In genomic region chr11:129457321-129457720, GRCh38 we compare ENCODE assay signal across 18 cellular contexts.
DNase-seq lines count a peak whose midpoint lies in the region; ATAC-seq, FAIRE-seq and TF ChIP-seq lines count a peak whose summit lies in the region.
"Had no signal": no experiment of that assay in that cellular context is flagged by ENCODE, and none has a peak within 500 bp of the region (broad histone marks: within the 10 kb centered on the region; RNA-seq: fewer than 3 reads in every experiment).

No MANE protein-coding gene starts in this region.

- H3K4me3 ChIP-seq in esophagus squamous epithelium (no peak overlapping the region), prostate gland (no peak overlapping the region)
- H3K4me3 ChIP-seq in naive thymus-derived CD4-positive, alpha-beta T cell (ENCODE audit: low read length): no peak overlapping the region
- no peak overlapping the region for H3K4me3 ChIP-seq in CD8-positive, alpha-beta memory T cell (ENCODE audit: low read length)
- H3K4me3 ChIP-seq: adrenal gland had no signal

- ATAC-seq in naive thymus-derived CD4-positive, alpha-beta T cell: no peak
- no peak for ATAC-seq in GM18909 (IDR thresholded peaks at IDR 0.05; ENCODE audit: poor library complexity, unreplicated experiment)
- ATAC-seq: activated T-cell treated with anti-CD3 and anti-CD28 coated beads, Interleukin-2, amount 50 U/mL, for 72 hours; HCT116 had no signal

- H3K27me3 ChIP-seq in esophagus squamous epithelium: no peaks in the 10 kb centered on the region
- no peaks in the 10 kb centered on the region for H3K27me3 ChIP-seq in prostate gland (replicated peaks; ENCODE audit: insufficient read depth)
- no peaks in the 10 kb centered on the region for H3K27me3 ChIP-seq in naive thymus-derived CD4-positive, alpha-beta T cell (ENCODE audit: control insufficient read depth in 2 of 2, insufficient read depth in 2 of 2, low read length in 2 of 2)
- no peaks in the 10 kb centered on the region for H3K27me3 ChIP-seq in CD8-positive, alpha-beta memory T cell (ENCODE audit: insufficient read depth, low read length, poor library complexity, severe bottlenecking)
- H3K27me3 ChIP-seq: adrenal gland, BE2C had no signal

- FAIRE-seq in GM12892 (lab: Jason Lieb, UNC): peak; percentile 9

- peaks cover 0 to 4% (median 0%) of the 10 kb centered on the region in 11 donors for H3K9me3 Mint-ChIP-seq in naive thymus-derived CD4-positive, alpha-beta T cell
- H3K9me3 Mint-ChIP-seq in CD8-positive, alpha-beta memory T cell: peaks cover 0 to 2% (median 0%) of the 10 kb centered on the region in 5 donors

- H3K36me3 ChIP-seq in esophagus squamous epithelium (peaks cover 0 to 21% (median 0%) of the 10 kb centered on the region in 3 donors), prostate gland (no peaks in the 10 kb centered on the region)
- H3K36me3 ChIP-seq in naive thymus-derived CD4-positive, alpha-beta T cell (ENCODE audit: control insufficient read depth in 2 of 3, insufficient read depth in 3 of 3, low read length in 3 of 3): no peaks in the 10 kb centered on the region
- no peaks in the 10 kb centered on the region for H3K36me3 ChIP-seq in CD8-positive, alpha-beta memory T cell (ENCODE audit: insufficient read depth, low read length)
- H3K36me3 ChIP-seq: adrenal gland, BE2C had no signal

- H3K36me3 Mint-ChIP-seq in naive thymus-derived CD4-positive, alpha-beta T cell: no peaks in the 10 kb centered on the region
- no peaks in the 10 kb centered on the region for H3K36me3 Mint-ChIP-seq in CD8-positive, alpha-beta memory T cell
- H3K36me3 Mint-ChIP-seq: immature natural killer cell had no signal

- intact Hi-C loops in esophagus squamous epithelium (cut with DNase I): no loop called here
- intact Hi-C loops in prostate gland (cut with DNase I): no loop called here
- intact Hi-C loops in naive thymus-derived CD4-positive, alpha-beta T cell (cut with micrococcal nuclease): no loop called here

- POLR2A ChIA-PET in naive thymus-derived CD4-positive, alpha-beta T cell (lab: Charles Lee): no interaction called here
- POLR2A ChIA-PET in CD8-positive, alpha-beta memory T cell (lab: Charles Lee): no interaction called here

- no peak for TF ChIP-seq POLR2A in GM12892 (IDR thresholded peaks at IDR 0.05; ENCODE audit: low read depth, low read length)
- TF ChIP-seq POLR2A in esophagus squamous epithelium (IDR thresholded peaks at IDR 0.05): no peak
- no peak for TF ChIP-seq POLR2A in prostate gland (IDR thresholded peaks at IDR 0.05)

- H3K27ac Mint-ChIP-seq in naive thymus-derived CD4-positive, alpha-beta T cell: no peak overlapping the region
- no peak overlapping the region for H3K27ac Mint-ChIP-seq in CD8-positive, alpha-beta memory T cell
- H3K27ac Mint-ChIP-seq: activated T-cell treated with anti-CD3 and anti-CD28 coated beads, Interleukin-2, amount 50 U/mL, for 72 hours; immature natural killer cell had no signal

- CTCF ChIA-PET in naive thymus-derived CD4-positive, alpha-beta T cell (lab: Charles Lee): no interaction called here
- CTCF ChIA-PET in CD8-positive, alpha-beta memory T cell (lab: Charles Lee): no interaction called here

- 50 to 56% methylated on average over 5 to 6 of the region's 6 CpGs for WGBS in esophagus squamous epithelium, 2 donors
- 21% methylated on average over 6 of the region's 6 CpGs for WGBS in prostate gland

- no peak for TF ChIP-seq CTCF in esophagus squamous epithelium (IDR thresholded peaks at IDR 0.05)
- no peak for TF ChIP-seq CTCF in prostate gland (IDR thresholded peaks at IDR 0.05)

- DNase-seq in GM12892 (ENCODE audit: insufficient read length): no peak
- peak; percentile 69 for DNase-seq in NCI-H510A (lab: John Stamatoyannopoulos, UW)
- no peak for DNase-seq in esophagus squamous epithelium (lab: John Stamatoyannopoulos, UW)
- peak; percentile 69 for DNase-seq in prostate gland (ENCODE audit: low spot score)
- no peak for DNase-seq in naive thymus-derived CD4-positive, alpha-beta T cell
- DNase-seq in GM19238 (ENCODE audit: insufficient read length, low spot score): no peak
- DNase-seq in CD8-positive, alpha-beta memory T cell: no peak
- DNase-seq: activated CD4-positive, alpha-beta T cell treated with anti-CD3 and anti-CD28 coated beads, Interleukin-2, amount 50 U/mL, for 4 hours; activated T-cell treated with anti-CD3 and anti-CD28 coated beads, Interleukin-2, amount 50 U/mL, for 72 hours; adrenal gland; BE2C; DND-41; immature natural killer cell; NCI-H146; stimulated activated CD4-positive, alpha-beta T cell treated with anti-CD3 and anti-CD28 coated beads, Interleukin-12 subunit alpha, Interleukin-12 subunit beta, amount 100 ng/mL, for 4 hours had no signal

- peak overlapping the region; percentile 52 to 79 (median 62) for H3K27ac ChIP-seq in esophagus squamous epithelium
- H3K27ac ChIP-seq in prostate gland: peak overlapping the region in 1 of 2 donors; percentile 43
- H3K27ac ChIP-seq in naive thymus-derived CD4-positive, alpha-beta T cell (ENCODE audit: low read depth, low read length): no peak overlapping the region
- H3K27ac ChIP-seq in CD8-positive, alpha-beta memory T cell (ENCODE audit: low read depth, low read length): no peak overlapping the region
- H3K27ac ChIP-seq: adrenal gland, parathyroid adenoma had no signal

- H3K4me3 Mint-ChIP-seq in naive thymus-derived CD4-positive, alpha-beta T cell: no peak overlapping the region
- no peak overlapping the region for H3K4me3 Mint-ChIP-seq in CD8-positive, alpha-beta memory T cell
- H3K4me3 Mint-ChIP-seq: activated T-cell treated with anti-CD3 and anti-CD28 coated beads, Interleukin-2, amount 50 U/mL, for 72 hours; immature natural killer cell had no signal

- H3K27me3 Mint-ChIP-seq in naive thymus-derived CD4-positive, alpha-beta T cell: peaks cover 0 to 37% (median 9%) of the 10 kb centered on the region in 5 donors
- H3K27me3 Mint-ChIP-seq in CD8-positive, alpha-beta memory T cell: peaks cover 1 to 5% of the 10 kb centered on the region in 2 donors

- no peaks in the 10 kb centered on the region for H3K4me1 Mint-ChIP-seq in naive thymus-derived CD4-positive, alpha-beta T cell
- no peaks in the 10 kb centered on the region for H3K4me1 Mint-ChIP-seq in CD8-positive, alpha-beta memory T cell

- H3K4me1 ChIP-seq in esophagus squamous epithelium (peaks cover 6 to 65% (median 21%) of the 10 kb centered on the region in 3 donors), prostate gland (replicated peaks) (peaks cover 16% of the 10 kb centered on the region)
- H3K4me1 ChIP-seq in naive thymus-derived CD4-positive, alpha-beta T cell (ENCODE audit: control insufficient read depth in 2 of 2, insufficient read depth in 2 of 2, low read length in 2 of 2): no peaks in the 10 kb centered on the region
- no peaks in the 10 kb centered on the region for H3K4me1 ChIP-seq in CD8-positive, alpha-beta memory T cell (ENCODE audit: insufficient read depth, low read length)
- H3K4me1 ChIP-seq: adrenal gland, BE2C, parathyroid adenoma had no signal

- no peaks in the 10 kb centered on the region for H3K9me3 ChIP-seq in esophagus squamous epithelium
- no peaks in the 10 kb centered on the region for H3K9me3 ChIP-seq in prostate gland
- no peaks in the 10 kb centered on the region for H3K9me3 ChIP-seq in naive thymus-derived CD4-positive, alpha-beta T cell (ENCODE audit: control insufficient read depth in 2 of 3, low read length in 3 of 3)
- no peaks in the 10 kb centered on the region for H3K9me3 ChIP-seq in CD8-positive, alpha-beta memory T cell (ENCODE audit: low read length)
- H3K9me3 ChIP-seq: adrenal gland, BE2C had no signal

Comparison
In these comparisons a context has a peak if more than half of its experiments do, and no peak if none do; other contexts are left out.
1. DNase-seq: peak in NCI-H510A (single experiment) and prostate gland (single experiment); none in GM12892 (single experiment), esophagus squamous epithelium (single experiment), naive thymus-derived CD4-positive, alpha-beta T cell (0 of 9), GM19238 (single experiment) and CD8-positive, alpha-beta memory T cell (0 of 5).
2. H3K27ac ChIP-seq: peak in esophagus squamous epithelium (4 of 4); none in naive thymus-derived CD4-positive, alpha-beta T cell (single experiment) and CD8-positive, alpha-beta memory T cell (single experiment).